16 cellular contexts compared by ENCODE assay signal in the genomic region with DNA sequence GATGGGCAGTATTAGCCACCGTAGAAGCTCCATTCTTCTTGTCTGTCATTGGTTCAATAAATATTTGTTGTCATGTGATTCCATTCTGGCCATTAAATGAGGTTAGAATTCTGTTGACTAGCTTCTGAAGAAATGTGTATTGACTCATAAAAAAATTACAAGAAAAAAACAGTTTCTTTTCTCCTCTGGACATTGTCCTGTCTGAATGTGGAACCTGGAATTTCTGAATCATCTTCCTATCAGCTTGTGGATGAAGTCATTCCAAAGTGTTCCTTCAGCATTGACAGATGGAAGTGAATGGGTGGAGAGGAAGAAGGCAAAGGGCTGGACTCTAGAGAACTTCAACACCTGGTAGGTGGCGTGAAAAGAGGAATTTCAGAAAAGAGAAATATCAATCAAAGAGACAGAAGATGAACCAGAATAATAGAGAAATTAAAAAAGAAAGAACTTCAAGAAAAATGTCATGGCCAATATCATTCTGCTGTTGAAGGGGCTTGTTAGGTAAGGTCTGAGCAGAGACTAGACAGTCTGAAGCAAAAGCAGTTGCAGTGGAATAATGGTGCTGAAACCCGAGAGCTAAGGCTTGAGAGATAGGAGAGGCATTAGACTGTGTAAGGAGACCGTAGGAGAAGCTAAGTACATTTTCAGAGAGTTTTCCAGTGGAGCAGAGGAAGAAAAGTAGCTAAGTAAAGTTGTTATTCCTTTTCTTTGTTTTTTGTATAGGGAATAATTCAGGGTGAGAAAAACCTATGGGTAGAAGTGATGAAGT.
DNase-seq lines count a peak whose midpoint lies in the region; ATAC-seq, FAIRE-seq and TF ChIP-seq lines count a peak whose summit lies in the region.
"Had no signal": no experiment of that assay in that cellular context is flagged by ENCODE, and none has a peak within 500 bp of the region (broad histone marks: within the 10 kb centered on the region; RNA-seq: fewer than 3 reads in every experiment).

No MANE protein-coding gene starts in this region.

- H3K4me3 ChIP-seq in WERI-Rb-1 (ENCODE audit: low read depth, low read length): no peak overlapping the region
- H3K4me3 ChIP-seq: esophagus squamous epithelium had no signal

- no peaks in the 10 kb centered on the region for H3K36me3 ChIP-seq in WERI-Rb-1
- H3K36me3 ChIP-seq: BE2C, esophagus squamous epithelium had no signal

- no peak overlapping the region for H3K27ac ChIP-seq in WERI-Rb-1
- H3K27ac ChIP-seq: esophagus squamous epithelium, RWPE1 had no signal

- H3K27me3 ChIP-seq in WERI-Rb-1 (ENCODE audit: insufficient read depth, low read depth, severe bottlenecking): no peaks in the 10 kb centered on the region
- H3K27me3 ChIP-seq: BE2C, esophagus squamous epithelium had no signal

- FAIRE-seq in HTR-8/SVneo (lab: Jason Lieb, UNC): peak; percentile 28

- no peak for TF ChIP-seq CTCF in WERI-Rb-1 (IDR thresholded peaks at IDR 0.05; ENCODE audit: low read depth, low read length)

- no peak for ATAC-seq in GM18502 (IDR thresholded peaks at IDR 0.05; ENCODE audit: poor library complexity, unreplicated experiment)
- ATAC-seq in HG02970 (IDR thresholded peaks at IDR 0.05; ENCODE audit: low FRiP score, unreplicated experiment): no peak
- ATAC-seq: left colon; stimulated activated naive CD8-positive, alpha-beta T cell treated with anti-CD3 and anti-CD28 coated beads, Interleukin-15, Interleukin-2, amounts not matched to agents 100 U/mL and 50 U/mL, for 24 hours; T-helper 17 cell had no signal

- peak; percentile 16 for DNase-seq in Daoy (ENCODE audit: low read depth)
- peak; percentile 29 for DNase-seq in HTR-8/SVneo (ENCODE audit: insufficient read length, low spot score)
- DNase-seq in amniotic epithelial cell (ENCODE audit: low read depth): peak; percentile 72
- DNase-seq in left kidney (ENCODE audit: low read depth, low spot score): peak; percentile 71
- no peak for DNase-seq in NCI-H774 (lab: John Stamatoyannopoulos, UW)
- no peak for DNase-seq in WERI-Rb-1
- DNase-seq: BE2C; DMS153; esophagus squamous epithelium; hippocampal formation; left colon; stimulated activated naive CD8-positive, alpha-beta T cell treated with anti-CD3 and anti-CD28 coated beads, Interleukin-15, Interleukin-2, amounts not matched to agents 100 U/mL and 50 U/mL, for 24 hours; T-helper 17 cell had no signal

- H3K9me3 ChIP-seq in WERI-Rb-1 (ENCODE audit: severe bottlenecking): no peaks in the 10 kb centered on the region
- H3K9me3 ChIP-seq: BE2C had no signal

Comparison
In these comparisons a context has a peak if more than half of its experiments do, and no peak if none do; other contexts are left out.
1. DNase-seq: peak in Daoy (single experiment), HTR-8/SVneo (single experiment), amniotic epithelial cell (single experiment) and left kidney (single experiment); none in NCI-H774 (single experiment) and WERI-Rb-1 (single experiment).